Comparison of ENCODE assay signal across 1 cellular context in the genomic region with DNA sequence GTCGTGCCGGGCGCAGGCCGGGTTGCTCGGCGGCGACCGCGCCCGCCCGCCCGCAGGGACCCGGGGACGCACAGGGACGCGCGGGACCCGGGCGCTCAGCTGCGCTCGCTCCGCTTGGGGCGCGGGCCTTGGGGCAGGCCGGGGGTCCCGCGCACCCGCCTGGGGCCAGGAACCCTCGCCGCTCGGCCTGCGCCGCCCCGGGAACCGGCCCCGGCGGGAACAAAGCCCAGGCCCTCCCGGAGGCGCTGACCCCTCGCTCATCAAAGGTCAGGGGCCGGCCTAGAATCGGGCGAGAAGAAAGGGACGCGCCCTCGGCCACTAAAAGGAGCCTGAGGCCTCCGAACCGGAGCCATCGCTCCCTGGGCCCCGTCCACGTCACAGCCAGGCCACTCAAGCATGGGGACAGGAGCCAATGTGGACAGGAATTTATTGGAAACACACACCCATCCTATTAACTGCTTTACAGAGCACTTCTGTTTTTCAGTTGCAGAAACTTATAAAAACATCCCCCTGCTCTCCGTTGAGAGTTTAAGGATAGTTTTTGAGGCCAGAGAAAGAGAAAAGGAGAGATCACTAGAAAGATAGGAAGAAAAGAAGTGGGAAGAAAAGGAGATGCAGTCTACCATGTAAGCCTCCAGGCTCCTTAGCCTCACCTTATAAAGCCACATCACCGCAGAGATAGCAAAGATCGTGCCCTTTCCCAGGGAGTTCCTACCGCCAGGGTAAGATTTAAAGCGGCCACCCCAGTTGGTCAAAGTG.
TF ChIP-seq lines count a peak whose summit lies in the region.

No MANE protein-coding gene starts in this region.

TF ChIP-seq in HEK293, 187 proteins besides CTCF, POLR2A, EP300 and RAD21 (continued from another document):
- TF ChIP-seq, protein P1, sequence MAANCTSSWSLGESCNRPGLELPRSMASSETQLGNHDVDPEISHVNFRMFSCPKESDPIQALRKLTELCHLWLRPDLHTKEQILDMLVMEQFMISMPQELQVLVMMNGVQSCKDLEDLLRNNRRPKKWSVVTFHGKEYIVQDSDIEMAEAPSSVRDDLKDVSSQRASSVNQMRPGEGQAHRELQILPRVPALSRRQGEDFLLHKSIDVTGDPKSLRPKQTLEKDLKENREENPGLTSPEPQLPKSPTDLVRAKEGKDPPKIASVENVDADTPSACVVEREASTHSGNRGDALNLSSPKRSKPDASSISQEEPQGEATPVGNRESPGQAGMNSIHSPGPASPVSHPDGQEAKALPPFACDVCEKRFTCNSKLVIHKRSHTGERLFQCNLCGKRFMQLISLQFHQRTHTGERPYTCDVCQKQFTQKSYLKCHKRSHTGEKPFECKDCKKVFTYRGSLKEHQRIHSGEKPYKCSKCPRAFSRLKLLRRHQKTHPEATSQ (tag by site-specific recombination; IDR thresholded peaks at IDR 0.05) = no peak
- TF ChIP-seq ZBTB48 (tag by site-specific recombination; IDR thresholded peaks at IDR 0.05) = peak; percentile 43; the same call in 1 of the 2 replicates
- TF ChIP-seq, protein P2, sequence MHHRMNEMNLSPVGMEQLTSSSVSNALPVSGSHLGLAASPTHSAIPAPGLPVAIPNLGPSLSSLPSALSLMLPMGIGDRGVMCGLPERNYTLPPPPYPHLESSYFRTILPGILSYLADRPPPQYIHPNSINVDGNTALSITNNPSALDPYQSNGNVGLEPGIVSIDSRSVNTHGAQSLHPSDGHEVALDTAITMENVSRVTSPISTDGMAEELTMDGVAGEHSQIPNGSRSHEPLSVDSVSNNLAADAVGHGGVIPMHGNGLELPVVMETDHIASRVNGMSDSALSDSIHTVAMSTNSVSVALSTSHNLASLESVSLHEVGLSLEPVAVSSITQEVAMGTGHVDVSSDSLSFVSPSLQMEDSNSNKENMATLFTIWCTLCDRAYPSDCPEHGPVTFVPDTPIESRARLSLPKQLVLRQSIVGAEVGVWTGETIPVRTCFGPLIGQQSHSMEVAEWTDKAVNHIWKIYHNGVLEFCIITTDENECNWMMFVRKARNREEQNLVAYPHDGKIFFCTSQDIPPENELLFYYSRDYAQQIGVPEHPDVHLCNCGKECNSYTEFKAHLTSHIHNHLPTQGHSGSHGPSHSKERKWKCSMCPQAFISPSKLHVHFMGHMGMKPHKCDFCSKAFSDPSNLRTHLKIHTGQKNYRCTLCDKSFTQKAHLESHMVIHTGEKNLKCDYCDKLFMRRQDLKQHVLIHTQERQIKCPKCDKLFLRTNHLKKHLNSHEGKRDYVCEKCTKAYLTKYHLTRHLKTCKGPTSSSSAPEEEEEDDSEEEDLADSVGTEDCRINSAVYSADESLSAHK (tag by site-specific recombination; IDR thresholded peaks at IDR 0.05) = peak; percentile 34; the same call in 1 of the 2 replicates
- TF ChIP-seq OSR2 (tag by site-specific recombination; IDR thresholded peaks at IDR 0.05) = peak; percentile 21; the same call in 1 of the 2 replicates
- TF ChIP-seq ZBTB1 (tag by site-specific recombination; IDR thresholded peaks at IDR 0.05) = no peak
- TF ChIP-seq, protein P3, sequence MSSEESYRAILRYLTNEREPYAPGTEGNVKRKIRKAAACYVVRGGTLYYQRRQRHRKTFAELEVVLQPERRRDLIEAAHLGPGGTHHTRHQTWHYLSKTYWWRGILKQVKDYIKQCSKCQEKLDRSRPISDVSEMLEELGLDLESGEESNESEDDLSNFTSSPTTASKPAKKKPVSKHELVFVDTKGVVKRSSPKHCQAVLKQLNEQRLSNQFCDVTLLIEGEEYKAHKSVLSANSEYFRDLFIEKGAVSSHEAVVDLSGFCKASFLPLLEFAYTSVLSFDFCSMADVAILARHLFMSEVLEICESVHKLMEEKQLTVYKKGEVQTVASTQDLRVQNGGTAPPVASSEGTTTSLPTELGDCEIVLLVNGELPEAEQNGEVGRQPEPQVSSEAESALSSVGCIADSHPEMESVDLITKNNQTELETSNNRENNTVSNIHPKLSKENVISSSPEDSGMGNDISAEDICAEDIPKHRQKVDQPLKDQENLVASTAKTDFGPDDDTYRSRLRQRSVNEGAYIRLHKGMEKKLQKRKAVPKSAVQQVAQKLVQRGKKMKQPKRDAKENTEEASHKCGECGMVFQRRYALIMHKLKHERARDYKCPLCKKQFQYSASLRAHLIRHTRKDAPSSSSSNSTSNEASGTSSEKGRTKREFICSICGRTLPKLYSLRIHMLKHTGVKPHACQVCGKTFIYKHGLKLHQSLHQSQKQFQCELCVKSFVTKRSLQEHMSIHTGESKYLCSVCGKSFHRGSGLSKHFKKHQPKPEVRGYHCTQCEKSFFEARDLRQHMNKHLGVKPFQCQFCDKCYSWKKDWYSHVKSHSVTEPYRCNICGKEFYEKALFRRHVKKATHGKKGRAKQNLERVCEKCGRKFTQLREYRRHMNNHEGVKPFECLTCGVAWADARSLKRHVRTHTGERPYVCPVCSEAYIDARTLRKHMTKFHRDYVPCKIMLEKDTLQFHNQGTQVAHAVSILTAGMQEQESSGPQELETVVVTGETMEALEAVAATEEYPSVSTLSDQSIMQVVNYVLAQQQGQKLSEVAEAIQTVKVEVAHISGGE (tag by site-specific recombination; conservative IDR thresholded peaks at IDR 0.05; ENCODE audit: low read depth) = no peak
